ENCODE assay signal across 17 cellular contexts in genomic region chr1:109963864-109964263, GRCh38.
"Had no signal": no experiment of that assay in that cellular context is flagged by ENCODE, and none has a peak within 500 bp of the region (broad histone marks: within the 10 kb centered on the region; RNA-seq: fewer than 3 reads in every experiment).

No MANE protein-coding gene starts in this region.

- DNase-seq: activated CD4-positive, alpha-beta T cell treated with anti-CD3 and anti-CD28 coated beads, Interleukin-2, amount 50 U/mL, for 4 hours; amniotic stem cell; brain microvascular endothelial cell; cerebellar nuclear complex; effector CD4-positive, alpha-beta T cell; gastrocnemius medialis; heart right ventricle; left ventricle myocardium superior; naive thymus-derived CD4-positive, alpha-beta T cell; ovary; psoas muscle; right cardiac atrium; stimulated activated CD4-positive, alpha-beta T cell treated with anti-CD3 and anti-CD28 coated beads, Interleukin-2, amount 100 ng/mL, for 24 hours; stimulated activated naive CD4-positive, alpha-beta T cell treated with Interleukin-2 at 50 U/mL for 16 hours; substantia nigra; tibial artery; uterus had no signal

- H3K4me1 ChIP-seq: gastrocnemius medialis, psoas muscle, uterus had no signal

- H3K27ac ChIP-seq: brain microvascular endothelial cell, gastrocnemius medialis, heart right ventricle, ovary, psoas muscle, tibial artery, uterus had no signal

- H3K4me3 ChIP-seq: gastrocnemius medialis, heart right ventricle, ovary, psoas muscle, tibial artery, uterus had no signal

- ATAC-seq: gastrocnemius medialis; heart right ventricle; left ventricle myocardium superior; naive thymus-derived CD4-positive, alpha-beta T cell; psoas muscle; right cardiac atrium had no signal

- H3K9me3 ChIP-seq: gastrocnemius medialis, ovary, psoas muscle, tibial artery, uterus had no signal

- H3K36me3 ChIP-seq: brain microvascular endothelial cell, gastrocnemius medialis, heart right ventricle, ovary, tibial artery, uterus had no signal

- H3K27me3 ChIP-seq: brain microvascular endothelial cell, gastrocnemius medialis, heart right ventricle, ovary, tibial artery, uterus had no signal
